In genomic region chr16:977096-977701, GRCh38 we compare ENCODE assay signal across 18 cellular contexts. TPM values are rescaled to one million over a fixed set of nuclear protein-coding genes. Genes with fewer than 3 reads are reported as not detected.
DNase-seq lines count a peak whose midpoint lies in the region; ATAC-seq and TF ChIP-seq lines count a peak whose summit lies in the region.
"Had no signal": no experiment of that assay in that cellular context is flagged by ENCODE, and none has a peak within 500 bp of the region (broad histone marks: within the 10 kb centered on the region; RNA-seq: fewer than 3 reads in every experiment).

No MANE protein-coding gene starts in this region.

- H3K4me3 Mint-ChIP-seq in endodermal cell: no peak overlapping the region
- H3K4me3 Mint-ChIP-seq: activated naive CD4-positive, alpha-beta T cell treated with anti-CD3 and anti-CD28 coated beads, Interleukin-2, amount 10 ng/mL, durations not matched to agents 7 days and 5 days; memory B cell had no signal

- H3K36me3 ChIP-seq in adrenal gland (replicated peaks in 1 of 2): no peaks in the 10 kb centered on the region
- H3K36me3 ChIP-seq in endodermal cell (ENCODE audit: control insufficient read depth, insufficient read depth, low read length): no peaks in the 10 kb centered on the region
- no peaks in the 10 kb centered on the region for H3K36me3 ChIP-seq in testis (ENCODE audit: low read depth, missing control alignments)
- H3K36me3 ChIP-seq in H7 (replicated peaks; ENCODE audit: control insufficient read depth, insufficient read depth, low read length): no peaks in the 10 kb centered on the region
- H3K36me3 ChIP-seq: stomach had no signal

- no peak for ATAC-seq in HG03108 (IDR thresholded peaks at IDR 0.05; ENCODE audit: unreplicated experiment)

- no peak overlapping the region for H3K4me3 ChIP-seq in adrenal gland
- H3K4me3 ChIP-seq in endodermal cell (ENCODE audit: low read length): no peak overlapping the region
- H3K4me3 ChIP-seq in testis: no peak overlapping the region
- H3K4me3 ChIP-seq in H7 (ENCODE audit: insufficient read depth, low read depth, low read length): no peak overlapping the region
- H3K4me3 ChIP-seq: stomach had no signal

- TF ChIP-seq POLR2A in adrenal gland (IDR thresholded peaks at IDR 0.05) (no peak), testis (IDR thresholded peaks at IDR 0.05) (no peak)

- peaks cover 18% of the 10 kb centered on the region for H3K27me3 ChIP-seq in adrenal gland
- peaks cover 35% of the 10 kb centered on the region for H3K27me3 ChIP-seq in endodermal cell (ENCODE audit: control insufficient read depth, insufficient read depth, low read length, poor library complexity, severe bottlenecking)
- H3K27me3 ChIP-seq in testis: no peaks in the 10 kb centered on the region
- peaks cover 22% of the 10 kb centered on the region for H3K27me3 ChIP-seq in H7 (ENCODE audit: control insufficient read depth, insufficient read depth, low read length)

- peak; percentile 84 to 97 (median 95) for DNase-seq in adrenal gland
- DNase-seq in endodermal cell: no peak
- peak in 54 of 56 donors; percentile 65 to 93 (median 87) for DNase-seq in nucleus accumbens (lab: John Stamatoyannopoulos, UW)
- DNase-seq in testis: peak; percentile 77
- no peak for DNase-seq in NCI-H1694 treated with DMSO at 0.1 percent for 48 hours (lab: John Stamatoyannopoulos, UW)
- no peak for DNase-seq in H7
- DNase-seq: activated CD4-positive, alpha-beta T cell treated with anti-CD3 and anti-CD28 coated beads for 4 hours; activated naive CD4-positive, alpha-beta T cell treated with anti-CD3 and anti-CD28 coated beads, Interleukin-2, amount 10 ng/mL, durations not matched to agents 7 days and 5 days; cerebellar nuclear complex; DMS53; foreskin fibroblast; Karpas-422; NCI-H446; stomach had no signal

- peaks cover 27% of the 10 kb centered on the region for H3K27me3 Mint-ChIP-seq in endodermal cell (ENCODE audit: insufficient read depth)

- no peaks in the 10 kb centered on the region for H3K9me3 ChIP-seq in adrenal gland (replicated peaks in 1 of 3)
- H3K9me3 ChIP-seq in endodermal cell (ENCODE audit: control insufficient read depth, low read length): no peaks in the 10 kb centered on the region
- no peaks in the 10 kb centered on the region for H3K9me3 ChIP-seq in testis
- H3K9me3 ChIP-seq: stomach had no signal

- WGBS in adrenal gland, 4 donors: 20 to 34% (median 32%) methylated on average over 14 to 28 of the region's 28 CpGs
- WGBS in endodermal cell (ENCODE audit: insufficient coverage in 1 of 2, insufficient read length in 1 of 2), 2 experiments: 90 to 94% methylated on average over 14 to 27 of the region's 28 CpGs
- WGBS in testis, 2 donors: 35 to 43% methylated on average over 13 to 23 of the region's 28 CpGs

- H3K4me1 Mint-ChIP-seq in endodermal cell: no peaks in the 10 kb centered on the region

- peak overlapping the region; percentile 53 to 89 (median 79) for H3K27ac ChIP-seq in adrenal gland
- H3K27ac ChIP-seq in endodermal cell (ENCODE audit: low read depth, low read length): peak overlapping the region; percentile 36
- peak overlapping the region in 1 of 2 donors; percentile 2 for H3K27ac ChIP-seq in testis

- H3K36me3 Mint-ChIP-seq in endodermal cell (ENCODE audit: low read depth): no peaks in the 10 kb centered on the region
- H3K36me3 Mint-ChIP-seq: activated naive CD4-positive, alpha-beta T cell treated with anti-CD3 and anti-CD28 coated beads, Interleukin-2, amount 10 ng/mL, durations not matched to agents 7 days and 5 days; CD14-positive monocyte had no signal

- no peak for TF ChIP-seq CTCF in adrenal gland (IDR thresholded peaks at IDR 0.05)
- no peak for TF ChIP-seq CTCF in endodermal cell (conservative IDR thresholded peaks at IDR 0.05)
- no peak for TF ChIP-seq CTCF in testis (IDR thresholded peaks at IDR 0.05)

- intact Hi-C loops in adrenal gland (cut with DNase I): no loop called here
- intact Hi-C loops in testis (cut with DNase I; ENCODE audit: low total_unique reads): no loop called here

- H3K4me1 ChIP-seq in adrenal gland (replicated peaks in 1 of 2) (peaks cover 15 to 17% of the 10 kb centered on the region in 2 donors), endodermal cell (ENCODE audit: control insufficient read depth, insufficient read depth, low read length) (no peaks in the 10 kb centered on the region), testis (peaks cover 17% of the 10 kb centered on the region)

- no peaks in the 10 kb centered on the region for H3K9me3 Mint-ChIP-seq in endodermal cell
- H3K9me3 Mint-ChIP-seq: activated naive CD4-positive, alpha-beta T cell treated with anti-CD3 and anti-CD28 coated beads, Interleukin-2, amount 10 ng/mL, durations not matched to agents 7 days and 5 days; memory B cell had no signal

- H3K27ac Mint-ChIP-seq in endodermal cell: no peak overlapping the region
- H3K27ac Mint-ChIP-seq: activated naive CD4-positive, alpha-beta T cell treated with anti-CD3 and anti-CD28 coated beads, Interleukin-2, amount 10 ng/mL, durations not matched to agents 7 days and 5 days; CD14-positive monocyte had no signal

- H3K9ac ChIP-seq in endodermal cell (ENCODE audit: extremely low read depth, low read length, poor library complexity, severe bottlenecking): no peak overlapping the region

RNA-seq across cellular contexts. Expression of gene SOX8, which starts 4.4 kb away (rescaled TPM):
- total RNA-seq in adrenal gland (1 to 10 TPM in 2 of 8 donors, under 1 TPM in 6; 0.09 to 1.5 (median 0.57) TPM), endodermal cell (1 to 10 TPM in 1 of 2 donors, under 1 TPM in 1; 0.69 to 5.1 TPM), testis (10 to 100 TPM; 11.2 to 19.6 TPM)
- polyA plus RNA-seq in adrenal gland (1 to 10 TPM in 2 of 3 donors, under 1 TPM in 1; 0.04 to 2.1 (median 1.6) TPM), testis (ENCODE audit: insufficient read depth, low read depth, low replicate concordance) (4.3 TPM)
- 8.9 TPM for polyA plus RNA-seq in endodermal cell (2013, experiment 1 of 2)
- polyA plus RNA-seq in endodermal cell (2013, experiment 2 of 2): 9.2 TPM
- total RNA-seq in H7 (2014; rRNA removed; shearing (Covaris generic)): 10.0 and 12.8 TPM in 2 replicates
- total RNA-seq: osteoblast had no signal
- polyA plus RNA-seq: CD14-positive monocyte had no signal

RNA-seq across cellular contexts. Expression of gene LMF1, which starts 6.4 kb away (rescaled TPM):
- total RNA-seq in adrenal gland (10 to 100 TPM; 24.2 to 80.8 (median 36.3) TPM), endodermal cell (10 to 100 TPM; 13.7 to 15.1 TPM), testis (10 to 100 TPM; 66.6 to 83.4 TPM)
- polyA plus RNA-seq in adrenal gland (100 to 1,000 TPM in 1 of 3 donors, 10 to 100 TPM in 2; 10.5 to 101 (median 66.0) TPM), testis (ENCODE audit: insufficient read depth, low read depth, low replicate concordance) (12.5 TPM)
- 12.7 TPM for polyA plus RNA-seq in endodermal cell (2013, experiment 1 of 2)
- 10.8 TPM for polyA plus RNA-seq in endodermal cell (2013, experiment 2 of 2)
- total RNA-seq in H7 (2014; rRNA removed; shearing (Covaris generic)): 7.1 and 9.5 TPM in 2 replicates

Comparison
In these comparisons a context has a peak if more than half of its experiments do, and no peak if none do; other contexts are left out.
1. DNase-seq: peak in adrenal gland (7 of 7), nucleus accumbens (54 of 56) and testis (single experiment); none in endodermal cell (single experiment), NCI-H1694 treated with DMSO at 0.1 percent for 48 hours (single experiment) and H7 (single experiment).